ENCODE assay signal across 7 cellular contexts in the genomic region with DNA sequence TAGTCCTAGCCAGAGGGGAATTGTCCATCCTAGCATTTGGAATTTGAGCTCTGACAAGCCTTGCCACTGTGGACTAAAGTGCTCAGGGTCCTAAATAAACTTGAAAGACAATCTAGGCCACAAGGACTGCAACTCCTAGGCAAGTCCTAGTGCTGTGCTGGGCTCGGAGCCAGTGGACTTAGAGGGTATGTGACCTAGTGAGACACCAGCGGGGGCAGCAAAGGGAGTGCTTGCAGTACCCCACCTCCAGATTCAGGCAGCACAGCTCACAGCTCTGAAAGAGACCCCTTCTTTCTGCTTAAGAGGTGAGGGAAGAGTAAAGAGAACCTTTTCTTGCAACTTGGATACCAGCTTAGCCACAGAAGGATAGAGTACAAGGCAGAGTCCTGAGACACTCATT.
"Had no signal": no experiment of that assay in that cellular context is flagged by ENCODE, and none has a peak within 500 bp of the region (broad histone marks: within the 10 kb centered on the region; RNA-seq: fewer than 3 reads in every experiment).

No MANE protein-coding gene starts in this region.

- DNase-seq: GM23248, HFFc6, IMR-90, KG1 had no signal

- H3K27ac Mint-ChIP-seq: HFFc6 had no signal

- H2AFZ ChIP-seq: GM23248 had no signal

- H3K27ac ChIP-seq: GM23248 had no signal

- H3K9ac ChIP-seq: GM23248 had no signal

- H3K36me3 ChIP-seq: HAP-1 had no signal

- H3K9me3 ChIP-seq: HAP-1 had no signal

- H3K4me3 Mint-ChIP-seq: HFFc6 had no signal

- ATAC-seq: HCT116, K562 had no signal

- H3K9me3 Mint-ChIP-seq: HFFc6 had no signal

- H3K4me3 ChIP-seq: GM23248, HAP-1, K562 had no signal
